Comparison of ENCODE assay signal across 17 cellular contexts in the genomic region with DNA sequence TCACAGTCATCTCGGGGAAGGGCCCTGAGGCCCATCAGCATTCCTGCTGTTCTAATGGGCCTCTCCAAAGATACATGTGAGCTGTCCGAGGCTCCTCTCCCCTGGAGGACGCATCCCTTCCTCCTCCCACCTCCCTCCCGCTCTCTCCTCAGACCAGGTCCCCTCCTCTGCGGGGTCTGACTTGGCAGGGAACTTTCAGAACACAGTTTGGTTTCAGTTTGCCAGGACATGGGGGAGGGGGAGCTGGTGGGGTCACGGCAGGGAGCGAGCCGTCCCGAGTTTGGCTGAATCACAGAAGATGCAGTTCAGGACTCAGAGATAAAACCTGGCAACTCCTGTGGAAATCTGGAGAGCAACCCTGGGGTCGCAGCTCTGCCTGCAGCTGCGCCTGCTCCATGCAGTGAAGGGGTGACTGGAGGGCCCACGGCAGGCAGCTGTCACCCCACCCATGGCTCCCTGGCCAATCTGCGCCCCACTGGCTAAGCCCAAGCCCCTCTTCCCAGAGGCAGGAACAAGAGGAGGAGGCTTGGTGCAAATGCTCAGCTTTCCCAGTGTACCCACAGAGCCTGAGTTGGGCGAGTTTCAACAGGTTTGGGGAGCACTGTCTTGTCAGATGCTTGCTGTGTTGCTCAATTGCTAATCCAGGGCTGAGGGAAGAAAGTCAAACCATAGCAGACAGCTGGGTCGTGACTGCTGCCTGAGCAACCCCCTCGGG. TPM values are rescaled to one million over a fixed set of nuclear protein-coding genes. Genes with fewer than 3 reads are reported as not detected.
A peak's percentile ranks its signal among the peaks of the same experiment; 100 is the strongest.
DNase-seq lines count a peak whose midpoint lies in the region; ATAC-seq and TF ChIP-seq lines count a peak whose summit lies in the region.
"Had no signal": no experiment of that assay in that cellular context is flagged by ENCODE, and none has a peak within 500 bp of the region (broad histone marks: within the 10 kb centered on the region; RNA-seq: fewer than 3 reads in every experiment).

No MANE protein-coding gene starts in this region.

- DNase-seq in DMS 273 (lab: John Stamatoyannopoulos, UW; ENCODE audit: unreplicated experiment) = peak; percentile 55
- no peak for DNase-seq in DMS 273 treated with DMSO at 0.1 percent for 48 hours (lab: John Stamatoyannopoulos, UW)
- DNase-seq in mammary epithelial cell = peak; percentile 91
- peak; percentile 82 for DNase-seq in left kidney (ENCODE audit: low read depth, low spot score)
- no peak for DNase-seq in NCI-H510A (lab: John Stamatoyannopoulos, UW)
- DNase-seq: activated naive CD4-positive, alpha-beta T cell treated with anti-CD3 and anti-CD28 coated beads for 36 hours; CD8-positive, alpha-beta T cell; head of caudate nucleus; naive B cell; SK-N-SH; upper lobe of right lung had no signal

- intact Hi-C loops in mammary epithelial cell (cut with micrococcal nuclease) = no loop called here

- TF ChIP-seq CTCF in mammary epithelial cell (conservative IDR thresholded peaks at IDR 0.05 in 1 of 2, IDR thresholded peaks at IDR 0.05 in 1 of 2; ENCODE audit: extremely low read depth in 1 of 2, insufficient read depth in 1 of 2, low read depth in 1 of 2, low read length in 2 of 2) = no peak

- H3K27ac ChIP-seq in mammary epithelial cell (ENCODE audit: insufficient read depth, low read depth, low read length) (no peak overlapping the region), urinary bladder (ENCODE audit: low read depth) (peak overlapping the region; percentile 69)
- H3K27ac ChIP-seq: 22Rv1, cardiac muscle cell, upper lobe of right lung had no signal

- in situ Hi-C loops in mammary epithelial cell (cut with MboI; ENCODE audit: low sequenced_read_pairs in 2 of 2) = loop anchor here (10.0 kb wide), 1 partner anchor 278 kb away; no protein-coding TSS in a partner anchor

- no peaks in the 10 kb centered on the region for H3K36me3 ChIP-seq in mammary epithelial cell (ENCODE audit: insufficient read depth, low read length)
- H3K36me3 ChIP-seq in urinary bladder (ENCODE audit: insufficient read depth) = no peaks in the 10 kb centered on the region
- H3K36me3 ChIP-seq: cardiac muscle cell, upper lobe of right lung had no signal

- H3K9me3 ChIP-seq in mammary epithelial cell (replicated peaks; ENCODE audit: insufficient read depth, low read length) = no peaks in the 10 kb centered on the region
- H3K9me3 ChIP-seq: SK-N-SH, upper lobe of right lung had no signal

- ATAC-seq in HG02798 (IDR thresholded peaks at IDR 0.05; ENCODE audit: poor library complexity, unreplicated experiment) (no peak), GM21576 (IDR thresholded peaks at IDR 0.05; ENCODE audit: unreplicated experiment) (no peak)
- ATAC-seq: CD8-positive, alpha-beta T cell; left lobe of liver; upper lobe of right lung had no signal

- no TSS peak for BruUV-seq in mammary epithelial cell (replicated peaks; lab: Mats Ljungman, UMichigan)

- dilution Hi-C loops in mammary epithelial cell (cut with HindIII; ENCODE audit: low sequenced_read_pairs) = no loop called here

- no peak overlapping the region for H3K9ac ChIP-seq in mammary epithelial cell (ENCODE audit: insufficient read depth, low read length)
- H3K9ac ChIP-seq: SK-N-SH had no signal

- H3K79me2 ChIP-seq in mammary epithelial cell (ENCODE audit: insufficient read depth, low read length) = no peaks in the 10 kb centered on the region

- H4K20me1 ChIP-seq in mammary epithelial cell (ENCODE audit: insufficient read depth, low read length) = no peaks in the 10 kb centered on the region

- H3K4me1 ChIP-seq in mammary epithelial cell (ENCODE audit: insufficient read depth, low read length) = peaks cover 40% of the 10 kb centered on the region
- no peaks in the 10 kb centered on the region for H3K4me1 ChIP-seq in urinary bladder (ENCODE audit: insufficient read depth)

- CTCF ChIA-PET in mammary epithelial cell (lab: Charles Lee; ENCODE audit: low non-redundant PET) = no interaction called here

- H3K4me2 ChIP-seq in mammary epithelial cell (ENCODE audit: insufficient read depth, low read depth, low read length) = peak overlapping the region; percentile 77
- H3K4me2 ChIP-seq: SK-N-SH had no signal

- no peaks in the 10 kb centered on the region for H3K27me3 ChIP-seq in mammary epithelial cell (ENCODE audit: insufficient read depth, low read length)

- peak overlapping the region in 2 of 3 experiments; percentile 21 to 28 for H3K4me3 ChIP-seq in mammary epithelial cell (replicated peaks in 1 of 3; ENCODE audit: insufficient read depth in 1 of 3, low read depth in 2 of 3, low read length in 3 of 3)
- H3K4me3 ChIP-seq in urinary bladder (ENCODE audit: low read depth, low read length) = no peak overlapping the region
- H3K4me3 ChIP-seq: cardiac muscle cell, upper lobe of right lung had no signal

- WGBS in mammary epithelial cell (ENCODE audit: low coverage, missing lambda C conversion rate) = 2% methylated on average over 9 of the region's 16 CpGs
- 36% methylated on average over 16 of the region's 16 CpGs for WGBS in urinary bladder

- H2AFZ ChIP-seq in mammary epithelial cell (ENCODE audit: low read depth, low read length) = peak overlapping the region; percentile 11

RNA-seq across cellular contexts. Expression of a gene that starts 5.7 kb away (rescaled TPM):
- under 1 TPM; 0.26 to 0.33 TPM for total RNA-seq in mammary epithelial cell
- 0.11 TPM for polyA plus RNA-seq in mammary epithelial cell
- not detected for polyA minus RNA-seq in mammary epithelial cell
- total RNA-seq in urinary bladder = 3.0 TPM
- 3.9 TPM for polyA plus RNA-seq in urinary bladder
- total RNA-seq: activated naive CD4-positive, alpha-beta T cell treated with anti-CD3 and anti-CD28 coated beads for 36 hours; cardiac muscle cell; CD8-positive, alpha-beta T cell had no signal
- polyA plus RNA-seq: cardiac muscle cell had no signal

Comparison
In these comparisons a context has a peak if more than half of its experiments do, and no peak if none do; other contexts are left out.
1. DNase-seq: peak in DMS 273 (single experiment), mammary epithelial cell (single experiment) and left kidney (single experiment); none in DMS 273 treated with DMSO at 0.1 percent for 48 hours (single experiment) and NCI-H510A (single experiment).